Comparison of ENCODE assay signal across 8 cellular contexts in genomic region chr3:184240384-184241140, GRCh38. TPM values are rescaled to one million over a fixed set of nuclear protein-coding genes. Genes with fewer than 3 reads are reported as not detected.
DNase-seq lines count a peak whose midpoint lies in the region; ATAC-seq, FAIRE-seq and TF ChIP-seq lines count a peak whose summit lies in the region.
"Had no signal": no experiment of that assay in that cellular context is flagged by ENCODE, and none has a peak within 500 bp of the region (broad histone marks: within the 10 kb centered on the region; RNA-seq: fewer than 3 reads in every experiment).

No MANE protein-coding gene starts in this region.

- intact Hi-C loops in Panc1 (cut with micrococcal nuclease; ENCODE audit: unreplicated experiment): loop anchor here (5.0 kb wide), 1 partner anchor 93 kb away; no protein-coding TSS in a partner anchor

- peaks cover 2% of the 10 kb centered on the region; the same call in 1 of the 2 replicates for H3K36me3 ChIP-seq in Panc1 (ENCODE audit: control insufficient read depth, insufficient read depth, low read length)

- ATAC-seq in Panc1: 0 out of 2 replicates have a peak, but pooled peaks have one; percentile 7

- CTCF ChIA-PET in Panc1 (lab: Charles Lee): interaction anchor here (1.4 kb wide), 1 partner anchor 13 kb away, joined by 7 read pairs; no protein-coding TSS in a partner anchor

- in situ Hi-C loops in Panc1 (cut with HindIII; ENCODE audit: low pct_unique_long_range_greater_than_20kb, low sequenced_read_pairs): no loop called here

- no peaks in the 10 kb centered on the region for H3K27me3 ChIP-seq in Panc1 (ENCODE audit: control insufficient read depth, insufficient read depth, low read length)

- POLR2A ChIA-PET in Panc1 (lab: Charles Lee): no interaction called here

- TF ChIP-seq CTCF in 22Rv1 (IDR thresholded peaks at IDR 0.05): no peak
- TF ChIP-seq CTCF in Panc1 (IDR thresholded peaks at IDR 0.05): no peak

- FAIRE-seq in GM19239 (lab: Jason Lieb, UNC): no peak

- DNase-seq in Panc1 (ENCODE audit: low read depth, low spot score): no peak
- DNase-seq in SW480 (ENCODE audit: low spot score): no peak
- DNase-seq in GM19239 (ENCODE audit: insufficient read length, low spot score): no peak
- DNase-seq: NCI-H187 treated with DMSO at 0.1 percent for 48 hours had no signal

- BruUV-seq in Panc1 (replicated peaks; lab: Mats Ljungman, UMichigan): no TSS peak

- H3K4me1 ChIP-seq in Panc1 (ENCODE audit: control insufficient read depth, insufficient read depth, low read length): peaks cover 6% of the 10 kb centered on the region

- no peak overlapping the region for H3K4me3 ChIP-seq in Panc1 (ENCODE audit: low read depth in 2 of 2, low read length in 2 of 2)
- H3K4me3 ChIP-seq: thoracic aorta had no signal

- peak overlapping the region; percentile 79 for H3K27ac ChIP-seq in 22Rv1
- no peak overlapping the region for H3K27ac ChIP-seq in Panc1 (ENCODE audit: low read length)
- H3K27ac ChIP-seq: thoracic aorta had no signal

- no peaks in the 10 kb centered on the region for H3K9me3 ChIP-seq in Panc1 (ENCODE audit: control insufficient read depth, insufficient read depth, low read depth, low read length)
- H3K9me3 ChIP-seq: thoracic aorta had no signal

RNA-seq across cellular contexts. Expression of gene ALG3, which starts 8.2 kb away (rescaled TPM):
- 72.7 TPM for total RNA-seq in Panc1 (2021; ENCODE audit: unreplicated experiment)
- 73.2 TPM for polyA plus RNA-seq in Panc1 (2012; ENCODE audit: insufficient read length)

RNA-seq across cellular contexts. Expression of gene EEF1AKMT4, which starts 8.9 kb away (rescaled TPM):
- total RNA-seq in Panc1 (2021; ENCODE audit: unreplicated experiment): 10.7 TPM
- 10.8 TPM for polyA plus RNA-seq in Panc1 (2012; ENCODE audit: insufficient read length)

RNA-seq across cellular contexts. Expression of gene VWA5B2, which starts 11.2 kb away (rescaled TPM):
- total RNA-seq in Panc1 (2021; ENCODE audit: unreplicated experiment): 0.28 TPM
- 0.58 TPM for polyA plus RNA-seq in Panc1 (2012; ENCODE audit: insufficient read length)
- total RNA-seq: thoracic aorta had no signal

RNA-seq across cellular contexts. Expression of gene CAMK2N2, which starts 20.8 kb away (rescaled TPM):
- total RNA-seq in Panc1 (2021; ENCODE audit: unreplicated experiment): 5.7 TPM
- 4.3 TPM for polyA plus RNA-seq in Panc1 (2012; ENCODE audit: insufficient read length)
- total RNA-seq: thoracic aorta had no signal

RNA-seq across cellular contexts. Expression of gene ECE2, which starts 35.3 kb away (rescaled TPM):
- not detected for total RNA-seq in Panc1 (2021; ENCODE audit: unreplicated experiment)
- not detected for polyA plus RNA-seq in Panc1 (2012; ENCODE audit: insufficient read length)
- total RNA-seq: omental fat pad, thoracic aorta had no signal
- polyA plus RNA-seq: esophagus had no signal
